32 cellular contexts compared by ENCODE assay signal in the genomic region with DNA sequence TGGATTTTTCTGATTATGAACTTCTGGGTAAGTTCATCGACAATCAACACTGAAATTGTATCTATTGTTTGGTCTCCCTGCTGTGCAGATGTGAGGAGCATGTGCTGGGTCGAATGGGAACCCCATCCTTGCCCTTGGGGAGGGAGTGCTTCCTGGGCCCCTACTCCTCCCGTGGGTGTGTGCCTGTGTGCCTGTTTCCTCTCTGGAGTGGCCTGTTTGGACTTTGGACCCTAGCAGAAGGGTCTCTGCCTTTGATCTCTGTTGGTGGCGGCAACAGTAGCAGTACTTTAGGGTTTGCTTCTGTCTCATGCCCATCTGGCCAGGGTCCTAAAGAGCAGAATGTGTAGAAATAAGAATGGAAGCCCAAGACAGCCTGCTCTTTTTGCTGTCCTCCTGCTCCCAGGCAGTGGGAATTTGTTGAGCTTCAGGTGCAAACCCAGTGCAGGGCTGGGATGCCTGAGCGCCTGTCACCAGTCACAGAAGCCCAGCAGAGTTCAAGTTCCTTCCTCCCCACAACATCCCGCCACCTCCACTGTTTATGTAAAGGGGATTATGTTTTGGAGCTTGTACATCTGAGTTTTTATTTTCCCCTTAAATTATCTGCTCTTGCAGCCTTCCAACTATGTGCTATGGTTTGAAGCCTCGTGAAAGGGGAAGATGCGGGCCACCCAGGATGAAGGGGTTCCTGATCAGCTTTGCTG. TPM values are rescaled to one million over a fixed set of nuclear protein-coding genes. Genes with fewer than 3 reads are reported as not detected.
DNase-seq lines count a peak whose midpoint lies in the region; ATAC-seq, FAIRE-seq and TF ChIP-seq lines count a peak whose summit lies in the region.
"Had no signal": no experiment of that assay in that cellular context is flagged by ENCODE, and none has a peak within 500 bp of the region (broad histone marks: within the 10 kb centered on the region; RNA-seq: fewer than 3 reads in every experiment).

No MANE protein-coding gene starts in this region.

- H3K4me1 ChIP-seq in hepatocyte (ENCODE audit: insufficient read depth) (peaks cover 17% of the 10 kb centered on the region), small intestine (ENCODE audit: control insufficient read depth in 2 of 2, insufficient read depth in 1 of 2, low read depth in 1 of 2, low read length in 1 of 2) (peaks cover 0 to 6% of the 10 kb centered on the region in 2 donors)

- H2AFZ ChIP-seq in hepatocyte = no peak overlapping the region

- H3K9me3 Mint-ChIP-seq in activated naive CD4-positive, alpha-beta T cell treated with anti-CD3 and anti-CD28 coated beads, Interleukin-2, amount 50 U/mL, for 72 hours = no peaks in the 10 kb centered on the region
- H3K9me3 Mint-ChIP-seq: activated CD4-positive, alpha-beta T cell treated with anti-CD3 and anti-CD28 coated beads, Interleukin-2, amount 10 ng/mL, durations not matched to agents 24 days and 14 days; CD4-positive, alpha-beta memory T cell; dendritic cell treated with granulocyte-macrophage colony-stimulating factor and Interleukin-4, amounts not matched to agents 40 ng/mL and 50 ng/mL, for 4 days; endodermal cell; natural killer cell had no signal

- peak overlapping the region; percentile 19 for H3K4me2 ChIP-seq in hepatocyte
- H3K4me2 ChIP-seq: SK-N-SH had no signal

- H3K36me3 Mint-ChIP-seq in activated naive CD4-positive, alpha-beta T cell treated with anti-CD3 and anti-CD28 coated beads, Interleukin-2, amount 50 U/mL, for 72 hours = no peaks in the 10 kb centered on the region
- H3K36me3 Mint-ChIP-seq: CD4-positive, alpha-beta memory T cell; immature natural killer cell; natural killer cell had no signal

- H3K79me2 ChIP-seq in hepatocyte = no peaks in the 10 kb centered on the region

- H3K27me3 ChIP-seq in hepatocyte = no peaks in the 10 kb centered on the region
- H3K27me3 ChIP-seq in small intestine (ENCODE audit: control insufficient read depth in 2 of 2, insufficient read depth in 2 of 2, low read length in 2 of 2) = no peaks in the 10 kb centered on the region
- no peaks in the 10 kb centered on the region; the same call in 1 of the 2 replicates for H3K27me3 ChIP-seq in H7 (ENCODE audit: control insufficient read depth, insufficient read depth, low read length)
- H3K27me3 ChIP-seq: gastrocnemius medialis had no signal

- no peak for FAIRE-seq in small intestine (lab: Jason Lieb, UNC)
- FAIRE-seq: A204.1, H54, urothelium cell line had no signal

- H3K36me3 ChIP-seq in hepatocyte (replicated peaks; ENCODE audit: insufficient read depth, low read depth) = no peaks in the 10 kb centered on the region
- H3K36me3 ChIP-seq in small intestine (ENCODE audit: control insufficient read depth in 2 of 2, insufficient read depth in 2 of 2, low read length in 2 of 2) = no peaks in the 10 kb centered on the region
- H3K36me3 ChIP-seq in H7 (replicated peaks; ENCODE audit: control insufficient read depth, insufficient read depth, low read length) = no peaks in the 10 kb centered on the region
- H3K36me3 ChIP-seq: gastrocnemius medialis, left ventricle myocardium inferior had no signal

- peak; percentile 10 for DNase-seq in COLO668 (lab: John Stamatoyannopoulos, UW; ENCODE audit: unreplicated experiment)
- DNase-seq in NCI-H69 (lab: John Stamatoyannopoulos, UW) = peak; percentile 65
- DNase-seq in hepatocyte (ENCODE audit: low spot score) = no peak
- DNase-seq in small intestine = peak; percentile 72
- no peak for DNase-seq in H7
- DNase-seq in activated naive CD4-positive, alpha-beta T cell treated with anti-CD3 and anti-CD28 coated beads, Interleukin-2, amount 50 U/mL, for 72 hours (ENCODE audit: low spot score in 2 of 2) = no peak
- no peak for DNase-seq in stimulated activated naive CD4-positive, alpha-beta T cell (lab: John Stamatoyannopoulos, UW)
- DNase-seq: activated CD4-positive, alpha-beta T cell treated with anti-CD3 and anti-CD28 coated beads, Interleukin-2, amount 10 ng/mL, durations not matched to agents 24 days and 14 days; activated effector memory CD4-positive, alpha-beta T cell treated with anti-CD3 and anti-CD28 coated beads, Interleukin-2, amount 50 U/mL, for 16 hours; activated T-cell treated with anti-CD3 and anti-CD28 coated beads, Interleukin-2, amount 50 U/mL, for 1 hour; CD4-positive, alpha-beta memory T cell; central memory CD4-positive, alpha-beta T cell; DMS 273 treated with DMSO at 0.1 percent for 48 hours; endodermal cell; gastrocnemius medialis; hippocampal formation; immature natural killer cell; left ventricle myocardium inferior; natural killer cell; NCI-H1436; NCI-H2107; NCI-H446 treated with DMSO at 0.1 percent for 48 hours; SK-N-SH; stimulated activated CD4-positive, alpha-beta T cell treated with anti-CD3 and anti-CD28 coated beads, Interleukin-2, amount 100 ng/mL, for 48 hours had no signal

- H3K27ac Mint-ChIP-seq in activated naive CD4-positive, alpha-beta T cell treated with anti-CD3 and anti-CD28 coated beads, Interleukin-2, amount 50 U/mL, for 72 hours = peak overlapping the region in 1 of 2 donors; percentile 2
- H3K27ac Mint-ChIP-seq: activated CD4-positive, alpha-beta T cell treated with anti-CD3 and anti-CD28 coated beads, Interleukin-2, amount 10 ng/mL, durations not matched to agents 24 days and 14 days; dendritic cell treated with granulocyte-macrophage colony-stimulating factor and Interleukin-4, amounts not matched to agents 40 ng/mL and 50 ng/mL, for 4 days; immature natural killer cell had no signal

- ATAC-seq in HG03520 (IDR thresholded peaks at IDR 0.05; ENCODE audit: unreplicated experiment) = no peak
- no peak for ATAC-seq in activated naive CD4-positive, alpha-beta T cell treated with anti-CD3 and anti-CD28 coated beads, Interleukin-2, amount 50 U/mL, for 72 hours
- ATAC-seq: gastrocnemius medialis, natural killer cell had no signal

- H3K9me3 ChIP-seq in hepatocyte (ENCODE audit: low read depth) = no peaks in the 10 kb centered on the region
- H3K9me3 ChIP-seq in small intestine (ENCODE audit: control insufficient read depth, low read depth) = no peaks in the 10 kb centered on the region
- H3K9me3 ChIP-seq: gastrocnemius medialis, left ventricle myocardium inferior, SK-N-SH had no signal

- no peaks in the 10 kb centered on the region for H3K9me2 ChIP-seq in hepatocyte (replicated peaks; ENCODE audit: insufficient read depth)
- H3K9me2 ChIP-seq: SK-N-SH had no signal

- no peak for TF ChIP-seq CTCF in hepatocyte (IDR thresholded peaks at IDR 0.05; ENCODE audit: poor library complexity)

- H3K4me3 ChIP-seq in hepatocyte (no peak overlapping the region), small intestine (ENCODE audit: low read depth in 1 of 2, low read length in 2 of 2) (no peak overlapping the region), H7 (ENCODE audit: insufficient read depth, low read depth, low read length) (no peak overlapping the region)
- H3K4me3 ChIP-seq: gastrocnemius medialis, left ventricle myocardium inferior had no signal

- H3K27ac ChIP-seq in hepatocyte (peak overlapping the region; percentile 69), small intestine (ENCODE audit: low read depth in 1 of 2, low read length in 1 of 2) (peak overlapping the region in 1 of 2 donors; percentile 24)
- H3K27ac ChIP-seq: gastrocnemius medialis, left ventricle myocardium inferior had no signal

- no peaks in the 10 kb centered on the region for H4K20me1 ChIP-seq in hepatocyte (ENCODE audit: insufficient read depth, poor library complexity, severe bottlenecking)

- 45% methylated on average over 8 of the region's 8 CpGs for WGBS in hepatocyte (ENCODE audit: low lambda C conversion rate, missing lambda C conversion rate)
- WGBS in small intestine, 3 donors = 36 to 53% (median 52%) methylated on average over 8 of the region's 8 CpGs

RNA-seq across cellular contexts. Expression of gene TACR2, which starts 1.5 kb away (rescaled TPM):
- total RNA-seq in hepatocyte = 0.07 TPM in 1 of 2 replicates, not detected in the other
- polyA plus RNA-seq in hepatocyte = 0.63 TPM in 1 of 2 replicates, not detected in the other
- 1 to 10 TPM in 1 of 3 donors, under 1 TPM in 1, not detected in 1; 0.81 to 4.0 TPM for polyA plus RNA-seq in small intestine
- total RNA-seq in H7 (2014; rRNA removed; shearing (Covaris generic)) = 0.48 TPM in 1 of 2 replicates, not detected in the other
- under 1 TPM in 1 of 2 donors, not detected in 1; 0.16 TPM for total RNA-seq in activated naive CD4-positive, alpha-beta T cell treated with anti-CD3 and anti-CD28 coated beads, Interleukin-2, amount 50 U/mL, for 72 hours
- total RNA-seq: activated CD4-positive, alpha-beta T cell treated with anti-CD3 and anti-CD28 coated beads, Interleukin-2, amount 10 ng/mL, durations not matched to agents 24 days and 14 days; activated CD8-positive, alpha-beta memory T cell treated with anti-CD3 and anti-CD28 coated beads for 36 hours; endodermal cell; left ventricle myocardium inferior; natural killer cell; osteocyte; T-helper 2 cell treated with Interferon-gamma antibody and Interleukin-4, amounts not matched to agents 100 ng/mL and 5 ng/mL, for 36 hours had no signal

RNA-seq across cellular contexts. Expression of gene TSPAN15, which starts 33.1 kb away (rescaled TPM):
- total RNA-seq in hepatocyte = 25.8 and 29.0 TPM in 2 replicates
- 58.5 and 66.4 TPM in 2 replicates for polyA plus RNA-seq in hepatocyte
- polyA plus RNA-seq in small intestine = 10 to 100 TPM; 43.2 to 72.1 (median 47.0) TPM
- total RNA-seq in H7 (2014; rRNA removed; shearing (Covaris generic)) = 5.0 and 6.5 TPM in 2 replicates
- total RNA-seq in activated naive CD4-positive, alpha-beta T cell treated with anti-CD3 and anti-CD28 coated beads, Interleukin-2, amount 50 U/mL, for 72 hours = 1 to 10 TPM; 1.3 to 1.9 TPM

Comparison
In these comparisons a context has a peak if more than half of its experiments do, and no peak if none do; other contexts are left out.
1. DNase-seq: peak in COLO668 (single experiment), NCI-H69 (single experiment) and small intestine (single experiment); none in hepatocyte (single experiment), H7 (single experiment), activated naive CD4-positive, alpha-beta T cell treated with anti-CD3 and anti-CD28 coated beads, Interleukin-2, amount 50 U/mL, for 72 hours (0 of 2) and stimulated activated naive CD4-positive, alpha-beta T cell (0 of 6).